8 cellular contexts compared by ENCODE assay signal in the genomic region with DNA sequence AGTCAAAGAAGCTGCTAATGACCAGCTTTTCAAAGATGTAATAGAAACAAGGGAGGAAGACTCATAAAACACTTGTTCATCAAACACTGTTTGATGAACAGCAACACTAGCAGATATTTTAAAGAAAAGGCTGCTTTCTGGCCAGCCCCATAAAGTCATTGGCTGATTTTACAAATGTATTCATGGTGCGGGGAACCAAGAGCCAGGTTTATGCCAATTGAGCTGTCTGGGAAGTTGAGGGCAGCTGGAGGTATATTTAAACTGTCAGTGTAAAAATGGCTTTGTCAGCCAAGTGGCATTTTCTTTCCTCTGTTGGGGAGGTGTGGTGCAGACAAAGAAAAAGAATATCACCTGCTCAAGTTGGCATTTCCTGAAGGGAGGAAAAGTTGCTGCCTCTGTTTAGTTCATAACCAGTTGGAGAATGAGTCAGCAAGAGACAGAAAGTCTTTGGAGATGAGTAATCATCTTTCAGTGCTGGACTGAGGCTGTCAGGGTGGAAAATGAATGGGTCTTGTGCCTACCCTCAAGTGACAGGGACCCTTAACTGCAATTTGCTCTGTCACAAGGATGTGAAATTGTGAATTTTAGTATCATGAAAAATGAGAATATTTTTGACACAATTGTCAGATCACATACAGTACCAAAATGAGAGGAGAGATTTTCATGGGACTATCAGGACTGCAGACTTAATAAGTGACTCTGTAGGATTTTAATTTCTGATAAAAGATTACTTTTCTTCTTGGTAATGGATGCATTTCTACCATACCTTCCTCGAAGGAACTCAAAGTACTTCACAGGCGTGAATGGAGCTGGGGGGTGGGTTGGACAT.
DNase-seq lines count a peak whose midpoint lies in the region; ATAC-seq, FAIRE-seq and TF ChIP-seq lines count a peak whose summit lies in the region.

No MANE protein-coding gene starts in this region.

- H3K27ac ChIP-seq in breast epithelium (no peak overlapping the region), GM12878 (ENCODE audit: control insufficient read depth, insufficient read depth) (no peak overlapping the region)

- SMC1A ChIA-PET in GM12878 (lab: Charles Lee; ENCODE audit: uncharacterized antibody, unreplicated experiment), result interaction anchor here (1.2 kb wide), 1 partner anchor 19 kb away, joined by 3 read pairs; no protein-coding TSS in a partner anchor

- no peaks in the 10 kb centered on the region for H4K20me1 ChIP-seq in GM12878 (ENCODE audit: control insufficient read depth, insufficient read depth)

- TF ChIP-seq CTCF in MCF 10A (IDR thresholded peaks at IDR 0.05; ENCODE audit: unreplicated experiment) (no peak), breast epithelium (IDR thresholded peaks at IDR 0.05) (no peak), GM12878 (IDR thresholded peaks at IDR 0.05 in 2 of 3, conservative IDR thresholded peaks at IDR 0.05 in 1 of 3; ENCODE audit: control insufficient read depth in 2 of 3, extremely low read depth in 1 of 3, insufficient read depth in 1 of 3, low read depth in 3 of 3, low read length in 3 of 3) (no peak)

- no peak overlapping the region for H3K4me3 Mint-ChIP-seq in MCF 10A (ENCODE audit: unreplicated experiment)
- peak overlapping the region; percentile 19 for H3K4me3 Mint-ChIP-seq in stimulated activated effector memory CD8-positive, alpha-beta T cell treated with anti-CD3 and anti-CD28 coated beads, Interleukin-12 subunit alpha, Interleukin-12 subunit beta, amount 100 ng/mL, for 72 hours

- H3K27me3 Mint-ChIP-seq in MCF 10A (ENCODE audit: insufficient read depth, unreplicated experiment), result no peaks in the 10 kb centered on the region

- CTCF ChIA-PET in MCF 10A (lab: Yijun Ruan, JAX) (interaction anchor here (0.6 to 0.9 kb wide), 4 partner anchors 480 to 1313 kb away, joined by 3 to 4 read pairs (median 3); no protein-coding TSS in a partner anchor), GM12878 (lab: Yijun Ruan, JAX) (interaction anchor here (1.6 kb wide), 1 partner anchor 22 kb away, joined by 4 read pairs; no protein-coding TSS in a partner anchor)

- TF ChIP-seq RAD21 in GM12878 (IDR thresholded peaks at IDR 0.05; ENCODE audit: insufficient read depth, low read depth, low read length), result no peak

- intact Hi-C loops in MCF 10A (cut with micrococcal nuclease), result no loop called here
- intact Hi-C loops in breast epithelium (cut with DNase I; ENCODE audit: low total_unique reads), result no loop called here
- intact Hi-C loops in GM12878 (cut with micrococcal nuclease; ENCODE audit: unreplicated experiment), result no loop called here

- peak; percentile 89 for ATAC-seq in GM12878
- peak; percentile 95 for ATAC-seq in stimulated activated effector memory CD8-positive, alpha-beta T cell treated with anti-CD3 and anti-CD28 coated beads, Interleukin-12 subunit alpha, Interleukin-12 subunit beta, amount 100 ng/mL, for 72 hours

- no peak overlapping the region for H3K9ac ChIP-seq in GM12878 (ENCODE audit: control insufficient read depth, insufficient read depth, low read length)

- TF ChIP-seq EP300 in GM12878 (IDR thresholded peaks at IDR 0.05; ENCODE audit: borderline replicate concordance in 1 of 2, control insufficient read depth in 1 of 2, low read depth in 2 of 2, low read length in 2 of 2), result no peak

- peak; percentile 81 for DNase-seq in MCF 10A (ENCODE audit: unreplicated experiment)
- DNase-seq in breast epithelium (ENCODE audit: low spot score in 2 of 2), result no peak
- peak; percentile 95 for DNase-seq in HT1080 (ENCODE audit: low read depth)
- DNase-seq in GM12878 (ENCODE audit: low read depth, low spot score), result peak; percentile 11
- no peak for DNase-seq in stimulated activated effector memory CD8-positive, alpha-beta T cell treated with anti-CD3 and anti-CD28 coated beads, Interleukin-12 subunit alpha, Interleukin-12 subunit beta, amount 100 ng/mL, for 72 hours (ENCODE audit: low spot score in 2 of 2)
- no peak for DNase-seq in SKM-1 (lab: John Stamatoyannopoulos, UW; ENCODE audit: unreplicated experiment)
- no peak for DNase-seq in activated naive CD4-positive, alpha-beta T cell (lab: John Stamatoyannopoulos, UW)
- no peak for DNase-seq in frontal cortex (ENCODE audit: low spot score in 2 of 2)

- H3K27ac Mint-ChIP-seq in MCF 10A (ENCODE audit: low read depth, unreplicated experiment), result peak overlapping the region; percentile 52
- peak overlapping the region; percentile 75 for H3K27ac Mint-ChIP-seq in stimulated activated effector memory CD8-positive, alpha-beta T cell treated with anti-CD3 and anti-CD28 coated beads, Interleukin-12 subunit alpha, Interleukin-12 subunit beta, amount 100 ng/mL, for 72 hours

- no peaks in the 10 kb centered on the region for H3K36me3 Mint-ChIP-seq in MCF 10A (ENCODE audit: insufficient read depth, unreplicated experiment)
- peaks cover 68% of the 10 kb centered on the region for H3K36me3 Mint-ChIP-seq in stimulated activated effector memory CD8-positive, alpha-beta T cell treated with anti-CD3 and anti-CD28 coated beads, Interleukin-12 subunit alpha, Interleukin-12 subunit beta, amount 100 ng/mL, for 72 hours

- H3K79me2 ChIP-seq in GM12878 (ENCODE audit: control insufficient read depth, insufficient read depth, low read length), result no peaks in the 10 kb centered on the region

- H3K9me3 Mint-ChIP-seq in MCF 10A (ENCODE audit: unreplicated experiment), result no peaks in the 10 kb centered on the region
- H3K9me3 Mint-ChIP-seq in stimulated activated effector memory CD8-positive, alpha-beta T cell treated with anti-CD3 and anti-CD28 coated beads, Interleukin-12 subunit alpha, Interleukin-12 subunit beta, amount 100 ng/mL, for 72 hours, result no peaks in the 10 kb centered on the region

- POLR2A ChIA-PET in MCF 10A (lab: Yijun Ruan, JAX), result interaction anchor here (0.7 to 1.3 kb wide), 3 partner anchors 18 to 75 kb away, joined by 3 to 5 read pairs (median 5); no protein-coding TSS in a partner anchor
- POLR2A ChIA-PET in GM12878 (lab: Charles Lee), result no interaction called here

- H3K27me3 ChIP-seq in breast epithelium, result no peaks in the 10 kb centered on the region
- no peaks in the 10 kb centered on the region for H3K27me3 ChIP-seq in GM12878 (replicated peaks in 1 of 2; ENCODE audit: control insufficient read depth in 2 of 2, insufficient read depth in 2 of 2, low read length in 1 of 2)

- 88% methylated on average over 3 of the region's 3 CpGs for WGBS in GM12878 (ENCODE audit: insufficient coverage, insufficient replicate concordance, low lambda C conversion rate, missing lambda C conversion rate)

- TF ChIP-seq POLR2A in breast epithelium (IDR thresholded peaks at IDR 0.05) (no peak), GM12878 (IDR thresholded peaks at IDR 0.05; ENCODE audit: low read depth, low read length) (no peak)

- RAD21 ChIA-PET in GM12878 (lab: Charles Lee; ENCODE audit: unreplicated experiment), result no interaction called here

- no peak overlapping the region for H3K4me2 ChIP-seq in GM12878 (ENCODE audit: control insufficient read depth, insufficient read depth)

- H3K36me3 ChIP-seq in breast epithelium (no peaks in the 10 kb centered on the region), GM12878 (ENCODE audit: control insufficient read depth in 2 of 2, insufficient read depth in 2 of 2, low read length in 1 of 2) (no peaks in the 10 kb centered on the region)

- H3K4me3 ChIP-seq in breast epithelium (no peak overlapping the region), GM12878 (no peak overlapping the region)

- H2AFZ ChIP-seq in GM12878 (ENCODE audit: control insufficient read depth, low read depth, low read length), result no peak overlapping the region

- in situ Hi-C loops in GM12878 (cut with MboI), result no loop called here

- H3K4me1 ChIP-seq in breast epithelium (no peaks in the 10 kb centered on the region), GM12878 (ENCODE audit: control insufficient read depth, insufficient read depth, low read length) (peaks cover 5% of the 10 kb centered on the region; the same call in 1 of the 2 replicates)

- BruUV-seq in MCF 10A (replicated peaks; lab: Mats Ljungman, UMichigan), result no TSS peak
- BruUV-seq in GM12878 (replicated peaks; lab: Mats Ljungman, UMichigan), result no TSS peak

- no peaks in the 10 kb centered on the region for H3K9me3 ChIP-seq in breast epithelium
- H3K9me3 ChIP-seq in GM12878 (replicated peaks; ENCODE audit: control insufficient read depth, insufficient read depth, low read length), result no peaks in the 10 kb centered on the region

- peaks cover 20% of the 10 kb centered on the region for H3K4me1 Mint-ChIP-seq in MCF 10A (ENCODE audit: insufficient read depth, unreplicated experiment)
- peaks cover 32% of the 10 kb centered on the region for H3K4me1 Mint-ChIP-seq in stimulated activated effector memory CD8-positive, alpha-beta T cell treated with anti-CD3 and anti-CD28 coated beads, Interleukin-12 subunit alpha, Interleukin-12 subunit beta, amount 100 ng/mL, for 72 hours

- no peak for FAIRE-seq in GM12878 (lab: Jason Lieb, UNC)
- no peak for FAIRE-seq in frontal cortex (lab: Jason Lieb, UNC)

TF ChIP-seq in GM12878, 131 proteins besides CTCF, POLR2A, EP300 and RAD21:
- TF ChIP-seq EED (IDR thresholded peaks at IDR 0.05; ENCODE audit: low read depth), result peak; percentile 67; the same call in 1 of the 2 replicates
- peak; percentile 81 for TF ChIP-seq JUNB (IDR thresholded peaks at IDR 0.05)
- no peak for TF ChIP-seq RUNX3 (IDR thresholded peaks at IDR 0.05; ENCODE audit: low read length)
- TF ChIP-seq IKZF2 (IDR thresholded peaks at IDR 0.05), result peak; percentile 34 to 45; a peak in 2 of 4 replicates
- no peak for TF ChIP-seq TCF3 (IDR thresholded peaks at IDR 0.05; ENCODE audit: borderline replicate concordance, insufficient read depth, low read depth, low read length)
- TF ChIP-seq CREM (IDR thresholded peaks at IDR 0.05; ENCODE audit: low read depth), result 0 out of 2 replicates have a peak, but pooled peaks have one; percentile 15
- 0 out of 2 replicates have a peak, but pooled peaks have one; percentile 20 for TF ChIP-seq IKZF1 (conservative IDR thresholded peaks at IDR 0.05)
- TF ChIP-seq SIN3A (IDR thresholded peaks at IDR 0.05; ENCODE audit: low read depth, low read length), result no peak
- TF ChIP-seq IRF4 (IDR thresholded peaks at IDR 0.05; ENCODE audit: low read depth, low read length), result peak; percentile 65
- TF ChIP-seq DPF2 (IDR thresholded peaks at IDR 0.05), result 0 out of 2 replicates have a peak, but pooled peaks have one; percentile 24

Comparison
In these comparisons a context has a peak if more than half of its experiments do, and no peak if none do; other contexts are left out.
1. DNase-seq: peak in MCF 10A (single experiment), HT1080 (single experiment) and GM12878 (single experiment); none in breast epithelium (0 of 2), stimulated activated effector memory CD8-positive, alpha-beta T cell treated with anti-CD3 and anti-CD28 coated beads, Interleukin-12 subunit alpha, Interleukin-12 subunit beta, amount 100 ng/mL, for 72 hours (0 of 2), SKM-1 (single experiment), activated naive CD4-positive, alpha-beta T cell (0 of 4) and frontal cortex (0 of 2).